ENCODE assay signal across 14 cellular contexts in the genomic region with DNA sequence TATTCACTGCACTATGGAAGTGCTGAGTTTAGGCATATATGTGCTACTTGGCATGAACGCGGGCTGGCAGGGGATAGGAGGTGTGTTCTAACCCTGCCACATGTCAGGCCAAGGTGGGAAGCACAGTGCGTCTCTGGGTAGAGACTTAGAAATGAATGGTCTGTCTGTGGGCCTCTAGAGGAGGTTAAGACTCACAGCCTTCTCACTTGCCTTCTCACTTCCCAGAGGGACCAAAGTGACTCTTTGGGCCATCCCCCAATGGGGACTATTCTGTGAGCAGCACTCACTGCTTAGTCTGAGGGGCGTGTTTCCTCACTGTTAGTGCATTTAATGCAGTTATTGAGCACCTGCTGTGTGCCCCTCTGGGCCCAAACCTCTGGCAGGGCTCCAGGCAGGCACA. TPM values are rescaled to one million over a fixed set of nuclear protein-coding genes. Genes with fewer than 3 reads are reported as not detected.
"Had no signal": no experiment of that assay in that cellular context is flagged by ENCODE, and none has a peak within 500 bp of the region (broad histone marks: within the 10 kb centered on the region; RNA-seq: fewer than 3 reads in every experiment).

No MANE protein-coding gene starts in this region.

- H3K4me3 Mint-ChIP-seq: activated CD4-positive, alpha-beta memory T cell treated with anti-CD3 and anti-CD28 coated beads, Interleukin-2, amount 10 ng/mL, durations not matched to agents 7 days and 5 days; activated CD4-positive, alpha-beta T cell treated with anti-CD3 and anti-CD28 coated beads for 36 hours had no signal

- H3K79me2 ChIP-seq: parathyroid adenoma had no signal

- H3K4me3 ChIP-seq: ascending aorta, gastrocnemius medialis, heart right ventricle, left ventricle myocardium inferior, neural progenitor cell, tibial artery had no signal

- H3K36me3 ChIP-seq: ascending aorta, gastrocnemius medialis, heart right ventricle, left ventricle myocardium inferior, neural progenitor cell, tibial artery had no signal

- H3K27ac Mint-ChIP-seq: activated CD4-positive, alpha-beta memory T cell treated with anti-CD3 and anti-CD28 coated beads, Interleukin-2, amount 10 ng/mL, durations not matched to agents 7 days and 5 days; activated CD4-positive, alpha-beta T cell treated with anti-CD3 and anti-CD28 coated beads for 36 hours; neural progenitor cell had no signal

- H3K36me3 Mint-ChIP-seq: neural progenitor cell had no signal

- H3K9me3 ChIP-seq: ascending aorta, gastrocnemius medialis, heart right ventricle, left ventricle myocardium inferior, tibial artery had no signal

- ATAC-seq: activated CD4-positive, alpha-beta T cell treated with anti-CD3 and anti-CD28 coated beads for 36 hours; gastrocnemius medialis; heart right ventricle had no signal

- H3K4me2 ChIP-seq: neural progenitor cell had no signal

- H3K9ac ChIP-seq: neural progenitor cell, parathyroid adenoma had no signal

- H3K27ac ChIP-seq: ascending aorta, gastrocnemius medialis, heart right ventricle, left ventricle myocardium inferior, neural progenitor cell, parathyroid adenoma, tibial artery had no signal

- DNase-seq: activated CD4-positive, alpha-beta memory T cell treated with anti-CD3 and anti-CD28 coated beads, Interleukin-2, amount 10 ng/mL, durations not matched to agents 7 days and 5 days; activated CD4-positive, alpha-beta T cell treated with anti-CD3 and anti-CD28 coated beads for 36 hours; activated gamma-delta T cell; effector CD4-positive, alpha-beta T cell; gastrocnemius medialis; heart right ventricle; islet precursor cell; left ventricle myocardium inferior; mesendoderm; T1000; tibial artery had no signal

- H2AFZ ChIP-seq: neural progenitor cell, parathyroid adenoma had no signal

- H3K9me3 Mint-ChIP-seq: activated CD4-positive, alpha-beta memory T cell treated with anti-CD3 and anti-CD28 coated beads, Interleukin-2, amount 10 ng/mL, durations not matched to agents 7 days and 5 days had no signal

RNA-seq across cellular contexts. Expression of gene PITX1, which starts 2.4 kb away (rescaled TPM):
- total RNA-seq: left ventricle myocardium inferior had no signal
